Comparison of ENCODE assay signal across 33 cellular contexts in genomic region chr2:3648652-3649177, GRCh38. TPM values are rescaled to one million over a fixed set of nuclear protein-coding genes. Genes with fewer than 3 reads are reported as not detected.
"Had no signal": no experiment of that assay in that cellular context is flagged by ENCODE, and none has a peak within 500 bp of the region (broad histone marks: within the 10 kb centered on the region; RNA-seq: fewer than 3 reads in every experiment).

No MANE protein-coding gene starts in this region.

- H3K36me3 ChIP-seq: esophagus muscularis mucosa, gastroesophageal sphincter, heart right ventricle, left lung, neutrophil, tibial artery had no signal

- H3K4me1 ChIP-seq: foreskin keratinocyte, psoas muscle had no signal

- DNase-seq: dermis blood vessel endothelial cell; effector memory CD4-positive, alpha-beta T cell; foreskin keratinocyte; heart right ventricle; hippocampal formation; left cardiac atrium; mesenchymal stem cell; mucosa of descending colon; naive B cell; nephron progenitor cell; psoas muscle; stimulated activated CD4-positive, alpha-beta T cell treated with anti-CD3 and anti-CD28 coated beads, Interleukin-15, amount 100 ng/mL, for 24 hours; stimulated activated CD4-positive, alpha-beta T cell treated with anti-CD3 and anti-CD28 coated beads, Interleukin-2, amount 100 ng/mL, for 48 hours; stimulated activated naive B cell treated with anti-CD40 and anti-IgM and Interleukin-4, amounts not matched to agents 10 μg/mL and 1 μg/mL and 100 μg/mL, for 72 hours; substantia nigra; testis; tibial artery had no signal

- H3K4me3 ChIP-seq: coronary artery, esophagus muscularis mucosa, gastroesophageal sphincter, heart right ventricle, left lung, mucosa of descending colon, psoas muscle, skin epidermis, testis, tibial artery had no signal

- H3K27ac ChIP-seq: coronary artery, esophagus muscularis mucosa, foreskin keratinocyte, gastroesophageal sphincter, heart right ventricle, left lung, neutrophil, psoas muscle, skin epidermis, tibial artery had no signal

- H3K27me3 ChIP-seq: esophagus muscularis mucosa, gastroesophageal sphincter, testis had no signal

- H3K9me3 ChIP-seq: esophagus muscularis mucosa, gastroesophageal sphincter, heart right ventricle, left lung, mucosa of descending colon, neutrophil, psoas muscle, testis, tibial artery had no signal

- ATAC-seq: foreskin keratinocyte; gastroesophageal sphincter; heart right ventricle; left cardiac atrium; left lung; mucosa of descending colon; psoas muscle; right cardiac atrium; stimulated activated naive B cell treated with anti-CD40 and anti-IgM and Interleukin-4, amounts not matched to agents 10 μg/mL and 1 μg/mL and 100 μg/mL, for 72 hours had no signal

- FAIRE-seq: endothelial cell of umbilical vein, islet of Langerhans had no signal

RNA-seq across cellular contexts. Expression of gene ALLC, which starts 9.3 kb away (rescaled TPM):
- total RNA-seq: dermis blood vessel endothelial cell, endothelial cell of umbilical vein, epithelial cell of proximal tubule, esophagus muscularis mucosa, fibroblast of lung, foreskin keratinocyte, gastroesophageal sphincter, heart right ventricle, left lung, lung microvascular endothelial cell, mesothelial cell of epicardium, mucosa of descending colon, omental fat pad, psoas muscle, renal cortical epithelial cell had no signal
- polyA plus RNA-seq: endothelial cell of umbilical vein, fibroblast of lung, foreskin keratinocyte, psoas muscle had no signal

RNA-seq across cellular contexts. Expression of gene COLEC11, which starts 53.8 kb away (rescaled TPM):
- total RNA-seq: endothelial cell of umbilical vein, foreskin keratinocyte, kidney epithelial cell, renal cortical epithelial cell had no signal
- polyA plus RNA-seq: foreskin keratinocyte had no signal

RNA-seq across cellular contexts. Expression of gene DCDC2C, which starts 54.7 kb away (rescaled TPM):
- total RNA-seq: endothelial cell of umbilical vein, epithelial cell of proximal tubule, fibroblast of lung, foreskin keratinocyte, kidney epithelial cell, left cardiac atrium, left lung, lung microvascular endothelial cell, mesothelial cell of epicardium, psoas muscle, renal cortical epithelial cell, right cardiac atrium had no signal
- polyA plus RNA-seq: endothelial cell of umbilical vein, fibroblast of lung, foreskin keratinocyte, heart right ventricle, right cardiac atrium had no signal
